18 cellular contexts compared by ENCODE assay signal in the genomic region with DNA sequence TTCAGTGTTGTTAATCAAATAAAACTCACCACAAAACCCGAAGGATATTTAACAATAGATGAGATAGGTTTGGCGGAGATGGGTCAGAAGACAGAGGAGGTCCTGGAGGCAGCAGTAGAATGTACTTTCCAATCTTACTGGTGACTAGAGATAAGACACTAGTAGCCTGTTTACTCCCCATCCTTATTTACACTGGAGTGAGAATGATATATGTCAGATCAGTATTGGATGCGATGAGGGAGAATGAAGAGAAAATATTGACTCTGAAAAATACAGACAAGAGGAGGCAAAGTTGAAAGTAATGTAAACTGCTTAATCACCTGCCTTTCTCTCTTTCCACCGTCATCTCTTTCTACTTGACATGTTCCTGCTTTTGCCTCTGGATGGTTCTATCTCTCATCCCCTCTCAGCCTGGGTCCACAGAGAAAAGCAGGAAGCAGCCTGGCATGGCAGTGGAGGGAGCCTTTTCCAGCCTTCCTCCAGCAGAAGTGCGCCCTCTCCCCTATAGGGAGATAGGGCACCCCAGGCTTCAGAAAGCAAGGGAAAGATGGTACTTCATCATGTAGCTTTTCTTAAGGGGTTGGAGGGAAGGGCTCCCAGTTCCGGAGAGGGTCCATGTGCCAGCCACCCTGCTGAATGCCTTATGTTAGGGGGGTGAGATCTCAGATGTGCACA. TPM values are rescaled to one million over a fixed set of nuclear protein-coding genes. Genes with fewer than 3 reads are reported as not detected.
"Had no signal": no experiment of that assay in that cellular context is flagged by ENCODE, and none has a peak within 500 bp of the region (broad histone marks: within the 10 kb centered on the region; RNA-seq: fewer than 3 reads in every experiment).

No MANE protein-coding gene starts in this region.

- H3K36me3 ChIP-seq: adrenal gland, prostate gland, right atrium auricular region had no signal

- DNase-seq: activated CD4-positive, alpha-beta T cell treated with anti-CD3 and anti-CD28 coated beads for 1 hour; activated gamma-delta T cell treated with Interleukin-2 at 50 U/mL for 16 hours; adrenal gland; dorsolateral prefrontal cortex; foreskin keratinocyte; glutamatergic neuron; hypothalamus; islet precursor cell; left colon had no signal

- H3K27me3 ChIP-seq: adrenal gland, dorsolateral prefrontal cortex, foreskin keratinocyte, right atrium auricular region had no signal

- H3K4me3 ChIP-seq: adrenal gland, dorsolateral prefrontal cortex, lung, prostate gland, right atrium auricular region had no signal

- H3K36me3 Mint-ChIP-seq: activated naive CD4-positive, alpha-beta T cell treated with anti-CD3 and anti-CD28 coated beads, Interleukin-2, amount 50 U/mL, for 72 hours had no signal

- H3K4me3 Mint-ChIP-seq: activated T-helper 1 cell treated with anti-CD3 and anti-CD28 coated beads, Interleukin-12 subunit alpha, Interleukin-12 subunit beta, Interleukin-2, Interleukin-4 antibody, amounts not matched to agents 30 ng/mL and 10 ng/mL and 1 ng/mL, durations not matched to agents 14 hours and 24 hours and 36 hours; neural crest cell; stimulated activated naive CD8-positive, alpha-beta T cell treated with anti-CD3 and anti-CD28 coated beads, Interleukin-15, Interleukin-2, amounts not matched to agents 100 ng/mL and 50 ng/mL, for 24 hours; T-helper 1 cell treated with Interleukin-12 subunit alpha and Interleukin-12 subunit beta and Interleukin-4 antibody, amounts not matched to agents 30 μg/mL and 1 μg/mL, for 36 hours had no signal

- H3K9me3 Mint-ChIP-seq: activated naive CD4-positive, alpha-beta T cell treated with anti-CD3 and anti-CD28 coated beads, Interleukin-2, amount 50 U/mL, for 72 hours; activated T-helper 1 cell treated with anti-CD3 and anti-CD28 coated beads, Interleukin-12 subunit alpha, Interleukin-12 subunit beta, Interleukin-2, Interleukin-4 antibody, amounts not matched to agents 30 ng/mL and 10 ng/mL and 1 ng/mL, durations not matched to agents 14 hours and 24 hours and 36 hours; neural crest cell; stimulated activated naive CD8-positive, alpha-beta T cell treated with anti-CD3 and anti-CD28 coated beads, Interleukin-15, Interleukin-2, amounts not matched to agents 100 ng/mL and 50 ng/mL, for 24 hours; T-helper 1 cell treated with Interleukin-12 subunit alpha and Interleukin-12 subunit beta and Interleukin-4 antibody, amounts not matched to agents 30 μg/mL and 1 μg/mL, for 36 hours had no signal

- H3K9me3 ChIP-seq: adrenal gland, prostate gland, right atrium auricular region had no signal

- ATAC-seq: activated naive CD4-positive, alpha-beta T cell treated with anti-CD3 and anti-CD28 coated beads, Interleukin-2, amount 50 U/mL, for 72 hours; foreskin keratinocyte; left colon had no signal

- H3K27ac ChIP-seq: dorsolateral prefrontal cortex, foreskin keratinocyte, prostate gland had no signal

- H3K4me1 ChIP-seq: prostate gland had no signal

- H3K27ac Mint-ChIP-seq: activated naive CD4-positive, alpha-beta T cell treated with anti-CD3 and anti-CD28 coated beads, Interleukin-2, amount 50 U/mL, for 72 hours; activated T-helper 1 cell treated with anti-CD3 and anti-CD28 coated beads, Interleukin-12 subunit alpha, Interleukin-12 subunit beta, Interleukin-2, Interleukin-4 antibody, amounts not matched to agents 30 ng/mL and 10 ng/mL and 1 ng/mL, durations not matched to agents 14 hours and 24 hours and 36 hours; stimulated activated naive CD8-positive, alpha-beta T cell treated with anti-CD3 and anti-CD28 coated beads, Interleukin-15, Interleukin-2, amounts not matched to agents 100 ng/mL and 50 ng/mL, for 24 hours; T-helper 1 cell treated with Interleukin-12 subunit alpha and Interleukin-12 subunit beta and Interleukin-4 antibody, amounts not matched to agents 30 μg/mL and 1 μg/mL, for 36 hours had no signal

RNA-seq across cellular contexts. Expression of gene PALM2AKAP2, which starts 11.1 kb away (rescaled TPM):
- total RNA-seq: activated CD8-positive, alpha-beta memory T cell treated with anti-CD3 and anti-CD28 coated beads for 36 hours had no signal
